Comparison of ENCODE assay signal across 8 cellular contexts in the genomic region with DNA sequence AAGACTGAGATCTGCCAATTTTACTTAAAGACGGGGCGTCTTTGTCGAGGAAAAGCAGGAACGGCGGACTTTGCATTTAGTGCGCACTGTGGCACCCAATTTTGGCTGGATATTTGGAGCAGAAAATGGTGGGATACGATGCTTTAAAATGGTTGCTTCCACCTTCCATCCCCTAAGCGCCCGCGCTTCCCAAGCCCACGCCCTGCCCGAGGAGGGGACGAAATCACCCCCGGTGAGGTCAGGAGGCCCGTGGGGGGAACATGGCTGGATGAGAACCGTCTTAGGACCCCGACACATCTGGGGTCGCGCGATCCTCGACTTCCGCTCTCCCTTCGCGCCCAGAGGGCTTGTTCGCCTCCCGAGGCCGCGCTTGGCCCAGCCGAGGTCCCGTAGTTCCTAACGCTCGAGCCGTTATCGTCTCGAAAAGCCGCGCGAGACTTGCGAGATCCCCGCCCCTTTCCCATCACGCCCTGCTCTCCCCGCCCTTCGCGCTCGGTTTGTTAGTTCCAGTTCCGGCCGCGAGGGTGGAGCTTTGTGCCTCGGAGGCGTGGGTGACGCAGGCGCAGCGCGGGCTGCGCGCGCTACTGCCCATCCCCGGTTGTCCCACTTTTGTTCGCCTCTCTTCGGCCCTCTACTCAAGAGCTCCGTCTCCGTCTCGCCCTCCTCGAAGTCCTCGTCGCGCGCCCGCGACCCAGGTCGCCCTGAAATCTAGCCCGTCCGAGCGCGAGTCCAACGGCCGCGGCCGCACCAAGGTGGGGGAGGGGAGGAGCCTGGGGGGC. TPM values are rescaled to one million over a fixed set of nuclear protein-coding genes. Genes with fewer than 3 reads are reported as not detected.
DNase-seq lines count a peak whose midpoint lies in the region; ATAC-seq, FAIRE-seq and TF ChIP-seq lines count a peak whose summit lies in the region.

A gene with protein sequence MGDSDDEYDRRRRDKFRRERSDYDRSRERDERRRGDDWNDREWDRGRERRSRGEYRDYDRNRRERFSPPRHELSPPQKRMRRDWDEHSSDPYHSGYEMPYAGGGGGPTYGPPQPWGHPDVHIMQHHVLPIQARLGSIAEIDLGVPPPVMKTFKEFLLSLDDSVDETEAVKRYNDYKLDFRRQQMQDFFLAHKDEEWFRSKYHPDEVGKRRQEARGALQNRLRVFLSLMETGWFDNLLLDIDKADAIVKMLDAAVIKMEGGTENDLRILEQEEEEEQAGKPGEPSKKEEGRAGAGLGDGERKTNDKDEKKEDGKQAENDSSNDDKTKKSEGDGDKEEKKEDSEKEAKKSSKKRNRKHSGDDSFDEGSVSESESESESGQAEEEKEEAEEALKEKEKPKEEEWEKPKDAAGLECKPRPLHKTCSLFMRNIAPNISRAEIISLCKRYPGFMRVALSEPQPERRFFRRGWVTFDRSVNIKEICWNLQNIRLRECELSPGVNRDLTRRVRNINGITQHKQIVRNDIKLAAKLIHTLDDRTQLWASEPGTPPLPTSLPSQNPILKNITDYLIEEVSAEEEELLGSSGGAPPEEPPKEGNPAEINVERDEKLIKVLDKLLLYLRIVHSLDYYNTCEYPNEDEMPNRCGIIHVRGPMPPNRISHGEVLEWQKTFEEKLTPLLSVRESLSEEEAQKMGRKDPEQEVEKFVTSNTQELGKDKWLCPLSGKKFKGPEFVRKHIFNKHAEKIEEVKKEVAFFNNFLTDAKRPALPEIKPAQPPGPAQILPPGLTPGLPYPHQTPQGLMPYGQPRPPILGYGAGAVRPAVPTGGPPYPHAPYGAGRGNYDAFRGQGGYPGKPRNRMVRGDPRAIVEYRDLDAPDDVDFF (plus strand): TSS at position 527 of the 779 bp plus-strand sequence. CDS start 488 bp downstream, outside the sequence.

- H3K27me3 Mint-ChIP-seq in mesothelial cell of epicardium (ENCODE audit: low read depth), result no peaks in the 10 kb centered on the region

- peaks cover 47% of the 10 kb centered on the region for H3K79me2 ChIP-seq in OCI-LY1 (ENCODE audit: insufficient read depth, low read length)

- H3K4me1 Mint-ChIP-seq in mesothelial cell of epicardium, result peaks cover 42% of the 10 kb centered on the region

- no peaks in the 10 kb centered on the region for H3K9me3 Mint-ChIP-seq in mesothelial cell of epicardium

- H3K9me3 ChIP-seq in HUES64 (ENCODE audit: insufficient read depth, low read depth, low read length) (no peaks in the 10 kb centered on the region), OCI-LY1 (ENCODE audit: low read length) (no peaks in the 10 kb centered on the region)

- H3K4me1 ChIP-seq in HUES64 (ENCODE audit: insufficient read depth, low read length), result peaks cover 8% of the 10 kb centered on the region; the same call in 1 of the 2 replicates
- H3K4me1 ChIP-seq in OCI-LY1 (ENCODE audit: insufficient read depth, low read length, severe bottlenecking), result peaks cover 47% of the 10 kb centered on the region

- H3K4me2 ChIP-seq in OCI-LY1 (ENCODE audit: low read length), result peak within 1 kb of the TSS; percentile 90

- H3K9me2 ChIP-seq in OCI-LY1 (ENCODE audit: low read depth, low read length), result no peaks in the 10 kb centered on the region

- H3K4me3 Mint-ChIP-seq in mesothelial cell of epicardium, result peak within 1 kb of the TSS; percentile 99

- H3K36me3 ChIP-seq in HUES64 (ENCODE audit: insufficient read depth, low read length), result peaks cover 73% of the 10 kb centered on the region
- peaks cover 36% of the 10 kb centered on the region for H3K36me3 ChIP-seq in OCI-LY1 (ENCODE audit: insufficient read depth, low read length)

- peak within 1 kb of the TSS; percentile 91 for H3K9ac ChIP-seq in HUES64 (ENCODE audit: low read depth, low read length)
- peak within 1 kb of the TSS; percentile 91 for H3K9ac ChIP-seq in OCI-LY1 (ENCODE audit: low read length)

- H4K20me1 ChIP-seq in OCI-LY1 (ENCODE audit: insufficient read depth, low read length), result peaks cover 2% of the 10 kb centered on the region; the same call in 1 of the 2 replicates

- FAIRE-seq in endometrium (lab: Jason Lieb, UNC), result peak; percentile 94

- H3K36me3 Mint-ChIP-seq in mesothelial cell of epicardium, result peaks cover 30% of the 10 kb centered on the region

- 0 out of 2 replicates have a peak, but pooled peaks have one; percentile 6 for TF ChIP-seq CTCF in OCI-LY1 (IDR thresholded peaks at IDR 0.05; ENCODE audit: low read length)
- peak; percentile 62 for TF ChIP-seq CTCF in mesothelial cell of epicardium (IDR thresholded peaks at IDR 0.05; ENCODE audit: unreplicated experiment)

- peak within 1 kb of the TSS; percentile 99 for H3K27ac Mint-ChIP-seq in mesothelial cell of epicardium

- ATAC-seq in GM21423 (IDR thresholded peaks at IDR 0.05; ENCODE audit: unreplicated experiment), result peak; percentile 94

- H3K4me3 ChIP-seq in HUES64 (ENCODE audit: low read length), result peak within 1 kb of the TSS; percentile 100
- peak within 1 kb of the TSS; percentile 82 for H3K4me3 ChIP-seq in OCI-LY1 (ENCODE audit: low read depth, low read length, poor library complexity, severe bottlenecking)

- DNase-seq in D341Med (ENCODE audit: low spot score), result peak; percentile 97
- DNase-seq in activated CD8-positive, alpha-beta memory T cell treated with anti-CD3 and anti-CD28 coated beads, Interleukin-2, amount 50 U/mL, for 4 hours, result peak; percentile 98
- peak; percentile 96 to 97 for DNase-seq in mesothelial cell of epicardium (ENCODE audit: low spot score in 2 of 2, unreplicated experiment in 2 of 2)
- peak; percentile 98 for DNase-seq in stimulated activated CD8-positive, alpha-beta memory T cell treated with anti-CD3 and anti-CD28 coated beads, Interleukin-15, amount 100 ng/mL, for 48 hours (ENCODE audit: low read depth in 2 of 2)

- H2AFZ ChIP-seq in OCI-LY1 (ENCODE audit: low read length), result no peak within 1 kb of the TSS

- peak within 1 kb of the TSS; percentile 96 for H3K27ac ChIP-seq in HUES64 (ENCODE audit: low read depth, low read length)
- peak within 1 kb of the TSS; percentile 77 for H3K27ac ChIP-seq in OCI-LY1 (ENCODE audit: low read depth, low read length, poor library complexity, severe bottlenecking)

- no peaks in the 10 kb centered on the region for H3F3A ChIP-seq in OCI-LY1 (ENCODE audit: insufficient read depth, low read length)

- no peaks in the 10 kb centered on the region for H3K27me3 ChIP-seq in HUES64 (ENCODE audit: insufficient read depth, low read length)
- H3K27me3 ChIP-seq in OCI-LY1 (ENCODE audit: insufficient read depth, low read length), result no peaks in the 10 kb centered on the region

- WGBS in HUES64, result 5% methylated on average over 79 of the region's 79 CpGs

RNA-seq across cellular contexts. Expression of the gene that starts here (rescaled TPM):
- 151 TPM for polyA plus RNA-seq in HUES64 (2013, experiment 1 of 2)
- 130 TPM for polyA plus RNA-seq in HUES64 (2013, experiment 2 of 2)
- total RNA-seq in mesothelial cell of epicardium, result 229 to 245 TPM (median 240 TPM) in 3 replicates

Comparison
In these comparisons a context has a peak if more than half of its experiments do, and no peak if none do; other contexts are left out.
1. Peak in every context shown above with its lines: DNase-seq, ATAC-seq, H3K4me3 ChIP-seq and H3K27ac ChIP-seq.